ENCODE assay signal across 8 cellular contexts in the genomic region with DNA sequence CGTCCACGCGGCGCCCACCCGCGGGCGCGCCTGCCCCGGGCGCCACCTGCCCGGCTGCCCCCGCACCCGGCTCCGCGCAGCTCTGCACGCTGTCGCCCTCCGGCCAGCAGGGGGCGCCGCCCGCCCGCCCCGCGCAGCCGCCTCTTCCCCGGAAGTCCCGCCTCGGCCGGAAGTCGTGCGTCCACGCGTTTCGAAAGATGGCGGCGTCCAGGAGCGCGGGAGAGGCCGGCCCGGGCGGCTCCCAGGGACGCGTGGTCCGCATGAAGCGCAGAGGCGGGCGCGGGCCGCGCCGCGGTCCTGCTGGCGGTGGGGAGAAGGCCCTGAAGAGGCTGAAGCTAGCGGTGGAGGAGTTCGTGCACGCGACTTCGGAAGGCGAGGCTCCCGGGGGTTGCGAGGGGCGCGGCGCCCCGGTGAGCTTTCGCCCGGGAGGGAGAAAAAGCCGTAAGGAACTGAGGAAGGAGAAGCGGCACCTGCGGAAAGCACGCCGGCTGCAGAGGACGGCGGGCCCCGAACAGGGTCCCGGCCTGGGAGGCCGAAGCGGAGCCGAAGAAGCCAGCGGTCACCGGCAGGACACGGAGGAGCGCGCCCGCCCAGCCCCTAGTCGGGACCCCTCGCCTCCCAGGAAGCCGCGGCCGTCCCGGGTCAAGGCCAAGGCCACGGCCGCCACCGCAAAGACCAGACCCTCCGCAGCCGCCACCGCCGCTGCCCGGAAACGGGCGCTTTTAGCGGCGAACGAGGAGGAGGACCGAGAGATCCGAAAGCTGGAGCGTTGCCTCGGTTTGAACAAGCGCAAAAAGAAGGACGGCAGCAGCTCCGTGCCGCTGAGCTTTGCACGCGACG. TPM values are rescaled to one million over a fixed set of nuclear protein-coding genes. Genes with fewer than 3 reads are reported as not detected.
DNase-seq lines count a peak whose midpoint lies in the region; ATAC-seq and TF ChIP-seq lines count a peak whose summit lies in the region.

A gene with protein sequence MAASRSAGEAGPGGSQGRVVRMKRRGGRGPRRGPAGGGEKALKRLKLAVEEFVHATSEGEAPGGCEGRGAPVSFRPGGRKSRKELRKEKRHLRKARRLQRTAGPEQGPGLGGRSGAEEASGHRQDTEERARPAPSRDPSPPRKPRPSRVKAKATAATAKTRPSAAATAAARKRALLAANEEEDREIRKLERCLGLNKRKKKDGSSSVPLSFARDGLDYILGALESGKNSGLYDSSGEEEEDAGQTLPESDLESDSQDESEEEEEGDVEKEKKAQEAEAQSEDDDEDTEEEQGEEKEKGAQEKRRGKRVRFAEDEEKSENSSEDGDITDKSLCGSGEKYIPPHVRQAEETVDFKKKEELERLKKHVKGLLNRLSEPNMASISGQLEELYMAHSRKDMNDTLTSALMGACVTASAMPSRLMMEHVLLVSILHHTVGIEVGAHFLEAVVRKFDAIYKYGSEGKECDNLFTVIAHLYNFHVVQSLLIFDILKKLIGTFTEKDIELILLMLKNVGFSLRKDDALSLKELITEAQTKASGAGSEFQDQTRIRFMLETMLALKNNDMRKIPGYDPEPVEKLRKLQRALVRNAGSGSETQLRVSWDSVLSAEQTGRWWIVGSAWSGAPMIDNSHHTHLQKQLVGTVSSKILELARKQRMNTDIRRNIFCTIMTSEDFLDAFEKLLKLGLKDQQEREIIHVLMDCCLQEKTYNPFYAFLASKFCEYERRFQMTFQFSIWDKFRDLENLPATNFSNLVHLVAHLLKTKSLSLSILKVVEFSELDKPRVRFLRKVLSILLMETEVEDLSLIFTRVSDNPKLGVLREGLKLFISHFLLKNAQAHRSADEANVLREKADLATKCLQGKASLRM (plus strand): TSS at position 172 of the 840 bp plus-strand sequence. CDS start 26 bp downstream, at position 198.

- peak within 1 kb of the TSS; percentile 47 for H2AK5ac ChIP-seq in neuronal stem cell (ENCODE audit: low read depth, low read length)

- peaks cover 52% of the 10 kb centered on the region for H3K79me2 ChIP-seq in GM23248 (ENCODE audit: insufficient read depth)
- H3K79me2 ChIP-seq in Karpas-422 (ENCODE audit: low read length), result peaks cover 52% of the 10 kb centered on the region

- peaks cover 9% of the 10 kb centered on the region for H3K4me1 ChIP-seq in GM23248 (ENCODE audit: insufficient read depth)
- peaks cover 24% of the 10 kb centered on the region for H3K4me1 ChIP-seq in Karpas-422 (ENCODE audit: low read length)
- H3K4me1 ChIP-seq in foreskin keratinocyte, result no peaks in the 10 kb centered on the region
- H3K4me1 ChIP-seq in neuronal stem cell (ENCODE audit: control insufficient read depth in 2 of 2, insufficient read depth in 1 of 2, low read depth in 1 of 2, low read length in 2 of 2), result peaks cover 9 to 12% of the 10 kb centered on the region in 2 donors
- peaks cover 3 to 34% (median 33%) of the 10 kb centered on the region in 5 donors for H3K4me1 ChIP-seq in subcutaneous abdominal adipose tissue (ENCODE audit: control insufficient read depth in 5 of 5, insufficient read depth in 5 of 5, low read length in 5 of 5)

- H3K9me2 ChIP-seq in GM23248 (ENCODE audit: insufficient read depth), result no peaks in the 10 kb centered on the region
- no peaks in the 10 kb centered on the region for H3K9me2 ChIP-seq in Karpas-422 (replicated peaks; ENCODE audit: insufficient read depth, low read length)

- peak; percentile 95 for TF ChIP-seq CTCF in foreskin keratinocyte (conservative IDR thresholded peaks at IDR 0.05)

- peak within 1 kb of the TSS; percentile 64 for H2BK12ac ChIP-seq in neuronal stem cell (ENCODE audit: low read length)

- ATAC-seq in foreskin keratinocyte, result peak; percentile 84

- no peaks in the 10 kb centered on the region for H3K9me3 ChIP-seq in GM23248 (ENCODE audit: low read depth)
- no peaks in the 10 kb centered on the region for H3K9me3 ChIP-seq in Karpas-422 (ENCODE audit: low read length)
- no peaks in the 10 kb centered on the region for H3K9me3 ChIP-seq in neuronal stem cell (replicated peaks in 1 of 2; ENCODE audit: control insufficient read depth in 2 of 2, insufficient read depth in 1 of 2, low read depth in 1 of 2, low read length in 2 of 2)
- H3K9me3 ChIP-seq in subcutaneous abdominal adipose tissue (ENCODE audit: control insufficient read depth in 5 of 5, low read length in 5 of 5), result no peaks in the 10 kb centered on the region

- peak within 1 kb of the TSS; percentile 63 for H2BK15ac ChIP-seq in neuronal stem cell (ENCODE audit: low read length)

- H3K14ac ChIP-seq in neuronal stem cell (ENCODE audit: low read length), result no peak within 1 kb of the TSS

- H2BK120ac ChIP-seq in neuronal stem cell (ENCODE audit: low read depth, low read length), result peak within 1 kb of the TSS; percentile 20

- H3F3A ChIP-seq in GM23248 (ENCODE audit: insufficient read depth), result peaks cover 23% of the 10 kb centered on the region

- H3K27me3 ChIP-seq in GM23248 (replicated peaks; ENCODE audit: insufficient read depth) (no peaks in the 10 kb centered on the region; the same call in 1 of the 2 replicates), Karpas-422 (ENCODE audit: low read length) (no peaks in the 10 kb centered on the region), foreskin keratinocyte (no peaks in the 10 kb centered on the region), neuronal stem cell (ENCODE audit: control insufficient read depth in 3 of 3, insufficient read depth in 3 of 3, low read depth in 1 of 3, low read length in 3 of 3) (peaks cover 0 to 10% (median 2%) of the 10 kb centered on the region in 3 experiments), subcutaneous abdominal adipose tissue (ENCODE audit: control insufficient read depth in 5 of 5, insufficient read depth in 4 of 5, low read length in 5 of 5) (peaks cover under 1 to 2% (median 2%) of the 10 kb centered on the region in 5 donors)

- peak within 1 kb of the TSS; percentile 75 for H4K8ac ChIP-seq in neuronal stem cell (ENCODE audit: low read depth, low read length)

- H3K9ac ChIP-seq in GM23248 (peak within 1 kb of the TSS; percentile 87), Karpas-422 (ENCODE audit: low read length) (peak within 1 kb of the TSS; percentile 94), neuronal stem cell (ENCODE audit: low read depth, low read length, poor library complexity) (peak within 1 kb of the TSS; percentile 93), subcutaneous abdominal adipose tissue (ENCODE audit: low read length in 5 of 5) (peak within 1 kb of the TSS; percentile 81 to 94 (median 90))

- H3K4me2 ChIP-seq in GM23248 (ENCODE audit: unreplicated experiment) (peak within 1 kb of the TSS; percentile 95), Karpas-422 (ENCODE audit: low read depth, low read length, poor library complexity, severe bottlenecking) (peak within 1 kb of the TSS; percentile 99), neuronal stem cell (ENCODE audit: insufficient read depth, low read length, poor library complexity, severe bottlenecking) (peak within 1 kb of the TSS; percentile 92)

- H3K23ac ChIP-seq in neuronal stem cell (ENCODE audit: low read depth, low read length, poor library complexity), result peak within 1 kb of the TSS; percentile 89

- peak within 1 kb of the TSS; percentile 77 for H3K27ac ChIP-seq in GM23248
- H3K27ac ChIP-seq in Karpas-422 (ENCODE audit: low read length), result peak within 1 kb of the TSS; percentile 21; the same call in 1 of the 2 replicates
- peak within 1 kb of the TSS; percentile 83 for H3K27ac ChIP-seq in foreskin keratinocyte
- H3K27ac ChIP-seq in neuronal stem cell (replicated peaks; ENCODE audit: low read length), result no peak within 1 kb of the TSS
- H3K27ac ChIP-seq in subcutaneous abdominal adipose tissue (ENCODE audit: low read depth, low read length), result peak within 1 kb of the TSS; percentile 46

- peak within 1 kb of the TSS; percentile 81 for H3K18ac ChIP-seq in neuronal stem cell (ENCODE audit: low read length)

- H2AFZ ChIP-seq in GM23248 (peak within 1 kb of the TSS; percentile 97), Karpas-422 (ENCODE audit: low read length) (peak within 1 kb of the TSS; percentile 89), neuronal stem cell (ENCODE audit: low read length) (peak within 1 kb of the TSS; percentile 98)

- H4K20me1 ChIP-seq in GM23248 (ENCODE audit: insufficient read depth) (no peaks in the 10 kb centered on the region), Karpas-422 (ENCODE audit: insufficient read depth, low read depth, low read length) (peaks cover 31% of the 10 kb centered on the region)

- no peaks in the 10 kb centered on the region for H3K79me1 ChIP-seq in neuronal stem cell (ENCODE audit: low read depth, low read length)

- DNase-seq in G401 (ENCODE audit: low spot score) (peak; percentile 80), GM23248 (peak; percentile 95), Karpas-422 (peak; percentile 97), foreskin keratinocyte (peak in 1 of 2 donors; percentile 61), neuronal stem cell (ENCODE audit: low spot score) (peak; percentile 86)
- DNase-seq in activated effector memory CD4-positive, alpha-beta T cell treated with Interleukin-2 at 50 U/mL for 16 hours, result peak; percentile 86

- no peak within 1 kb of the TSS for H2BK5ac ChIP-seq in neuronal stem cell (ENCODE audit: low read length)

- WGBS in GM23248 (ENCODE audit: low coverage in 1 of 2, low lambda C conversion rate in 2 of 2, missing lambda C conversion rate in 2 of 2), 2 experiments, result 1 to 2% methylated on average over 66 to 100 of the region's 115 CpGs
- no CpG with 5 or more reads among the region's 115 CpGs for WGBS in neuronal stem cell (ENCODE audit: extremely low coverage in 2 of 2, insufficient read length in 2 of 2, insufficient replicate concordance in 1 of 2), 2 donors

- no peak within 1 kb of the TSS for H4K91ac ChIP-seq in neuronal stem cell (ENCODE audit: low read depth, low read length, poor library complexity)

- H3K36me3 ChIP-seq in GM23248 (ENCODE audit: low read depth) (peaks cover 19% of the 10 kb centered on the region), Karpas-422 (ENCODE audit: insufficient read depth, low read length) (peaks cover 24% of the 10 kb centered on the region), neuronal stem cell (replicated peaks in 1 of 2; ENCODE audit: control insufficient read depth in 2 of 2, insufficient read depth in 2 of 2, low read length in 2 of 2) (peaks cover 14 to 31% of the 10 kb centered on the region in 2 donors), subcutaneous abdominal adipose tissue (ENCODE audit: control insufficient read depth in 5 of 5, insufficient read depth in 5 of 5, low read length in 5 of 5) (peaks cover 14 to 28% (median 23%) of the 10 kb centered on the region in 5 donors)

- in situ Hi-C loops in G401 (cut with HindIII; ENCODE audit: low sequenced_read_pairs) (no loop called here), GM23248 (cut with MboI) (no loop called here)

- H3K4ac ChIP-seq in neuronal stem cell (ENCODE audit: low read length), result peak within 1 kb of the TSS; percentile 61

- TF ChIP-seq POLR2A in Raji (IDR thresholded peaks at IDR 0.05; ENCODE audit: insufficient read depth, low read depth, low read length), result peak; percentile 84

- H3K4me3 ChIP-seq in GM23248, result peak within 1 kb of the TSS; percentile 88
- peak within 1 kb of the TSS; percentile 94 for H3K4me3 ChIP-seq in Karpas-422 (ENCODE audit: low read length)
- H3K4me3 ChIP-seq in neuronal stem cell (ENCODE audit: low read length in 2 of 2), result peak within 1 kb of the TSS; percentile 94 to 95
- peak within 1 kb of the TSS; percentile 90 to 95 (median 93) for H3K4me3 ChIP-seq in subcutaneous abdominal adipose tissue (ENCODE audit: low read depth in 1 of 5, low read length in 5 of 5)

RNA-seq across cellular contexts. Expression of the gene that starts here (rescaled TPM):
- 10.8 and 14.2 TPM in 2 replicates for total RNA-seq in G401 (2014; rRNA removed; shearing (Covaris generic))
- 13.7 and 17.9 TPM in 2 replicates for total RNA-seq in GM23248 (2014; rRNA removed; shearing (Covaris generic))
- 9.2 TPM in 2 replicates for polyA plus RNA-seq in GM23248 (2016; fragmentation: Nextera tagmentation; extraction: Ambion mirVana)
- total RNA-seq in Karpas-422 (2014; rRNA removed; shearing (Covaris generic); ENCODE audit: low replicate concordance), result 18.4 and 25.0 TPM in 2 replicates
- total RNA-seq in foreskin keratinocyte, result 22.9 and 26.2 TPM in 2 replicates
- 9.1 and 9.7 TPM in 2 replicates for polyA plus RNA-seq in foreskin keratinocyte
- polyA plus RNA-seq in neuronal stem cell (2013, experiment 1 of 2), result 7.5 TPM
- polyA plus RNA-seq in neuronal stem cell (2013, experiment 2 of 2), result 7.7 TPM
